Comparison of ENCODE assay signal across 16 cellular contexts in the genomic region with DNA sequence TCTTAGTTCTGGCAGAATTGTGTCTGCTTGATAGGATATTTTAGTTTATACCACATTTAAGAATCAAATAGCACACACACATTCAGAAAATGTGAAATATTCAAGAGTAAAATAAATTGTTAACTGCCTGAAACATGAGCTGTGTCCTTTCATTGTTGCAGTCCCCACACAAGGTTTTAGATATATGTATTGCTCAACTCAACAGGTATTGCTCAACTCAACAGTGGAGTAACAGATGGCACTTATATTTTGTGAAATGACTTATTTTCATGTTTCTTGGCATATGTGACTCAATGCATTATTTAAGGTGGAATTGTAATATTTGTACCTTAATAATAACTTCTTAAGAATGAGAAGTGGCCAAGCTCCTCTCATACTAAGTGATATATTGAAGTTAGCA.
"Had no signal": no experiment of that assay in that cellular context is flagged by ENCODE, and none has a peak within 500 bp of the region (broad histone marks: within the 10 kb centered on the region; RNA-seq: fewer than 3 reads in every experiment).

No MANE protein-coding gene starts in this region.

- DNase-seq: activated CD4-positive, alpha-beta T cell treated with anti-CD3 and anti-CD28 coated beads for 1 hour; activated CD4-positive, alpha-beta T cell treated with anti-CD3 and anti-CD28 coated beads, Interleukin-2, amount 50 U/mL, for 4 hours; activated naive CD4-positive, alpha-beta T cell treated with anti-CD3 and anti-CD28 coated beads for 36 hours; activated naive CD8-positive, alpha-beta T cell treated with anti-CD3 and anti-CD28 coated beads, Interleukin-2, amount 50 U/mL, for 24 hours; activated T-cell treated with anti-CD3 and anti-CD28 coated beads for 4 hours; midbrain; stimulated activated naive CD8-positive, alpha-beta T cell treated with anti-CD3 and anti-CD28 coated beads, Interleukin-15, Interleukin-2, amounts not matched to agents 100 U/mL and 50 U/mL, for 24 hours; trophoblast cell had no signal

- H3K36me3 ChIP-seq: cardiac muscle cell, right atrium auricular region, suprapubic skin had no signal

- H3K4me3 ChIP-seq: cardiac muscle cell, hepatocyte, right atrium auricular region, smooth muscle cell, suprapubic skin had no signal

- H3K27me3 ChIP-seq: cardiac muscle cell, hepatocyte, right atrium auricular region, suprapubic skin had no signal

- H3K27ac ChIP-seq: cardiac muscle cell, hepatocyte, right atrium auricular region, suprapubic skin had no signal

- H3K4me1 Mint-ChIP-seq: activated naive CD8-positive, alpha-beta T cell treated with anti-CD3 and anti-CD28 coated beads, Interleukin-2, amount 50 U/mL, for 24 hours had no signal

- H3K4me1 ChIP-seq: right atrium auricular region, suprapubic skin had no signal

- H3K27ac Mint-ChIP-seq: activated naive CD4-positive, alpha-beta T cell treated with anti-CD3 and anti-CD28 coated beads for 36 hours; activated naive CD8-positive, alpha-beta T cell treated with anti-CD3 and anti-CD28 coated beads, Interleukin-2, amount 50 U/mL, for 24 hours; progenitor cell of endocrine pancreas had no signal

- H3K9me3 Mint-ChIP-seq: activated naive CD8-positive, alpha-beta T cell treated with anti-CD3 and anti-CD28 coated beads, Interleukin-2, amount 50 U/mL, for 24 hours had no signal

- H3K9me3 ChIP-seq: right atrium auricular region, suprapubic skin had no signal

- H3K4me3 Mint-ChIP-seq: activated naive CD4-positive, alpha-beta T cell treated with anti-CD3 and anti-CD28 coated beads for 36 hours; activated naive CD8-positive, alpha-beta T cell treated with anti-CD3 and anti-CD28 coated beads, Interleukin-2, amount 50 U/mL, for 24 hours had no signal

- H3K27me3 Mint-ChIP-seq: activated naive CD8-positive, alpha-beta T cell treated with anti-CD3 and anti-CD28 coated beads, Interleukin-2, amount 50 U/mL, for 24 hours; progenitor cell of endocrine pancreas had no signal

- ATAC-seq: activated naive CD8-positive, alpha-beta T cell treated with anti-CD3 and anti-CD28 coated beads, Interleukin-2, amount 50 U/mL, for 24 hours; esophagus mucosa; left lobe of liver; stimulated activated naive CD8-positive, alpha-beta T cell treated with anti-CD3 and anti-CD28 coated beads, Interleukin-15, Interleukin-2, amounts not matched to agents 100 U/mL and 50 U/mL, for 24 hours had no signal
